Comparison of ENCODE assay signal across 1 cellular context in the genomic region with DNA sequence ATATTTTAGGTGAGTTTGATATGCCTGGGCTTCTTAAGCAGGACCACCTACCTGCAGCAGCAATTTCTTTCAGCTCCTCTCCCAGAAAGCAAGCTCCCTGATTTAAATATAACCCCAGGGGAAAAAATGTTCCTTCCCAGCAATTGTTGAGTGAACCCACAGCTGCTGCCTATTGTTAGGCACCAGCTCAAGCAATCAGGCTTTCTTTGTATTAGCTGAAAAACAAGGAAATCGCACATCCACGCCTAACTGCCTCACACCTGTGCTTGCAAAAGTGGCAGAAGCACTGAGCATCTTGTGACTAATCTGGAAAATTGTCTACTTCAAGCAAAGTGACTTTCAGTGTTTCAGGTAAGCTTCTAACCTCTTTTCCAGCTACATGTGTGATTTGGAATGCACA.
TF ChIP-seq lines count a peak whose summit lies in the region.

No MANE protein-coding gene starts in this region.

TF ChIP-seq in WTC11, 78 proteins besides CTCF, POLR2A, EP300 and RAD21 (continued from another document):
- TF ChIP-seq TEAD4 (CRISPR knock-in tag; IDR thresholded peaks at IDR 0.05) (no peak), ZNF416 (CRISPR knock-in tag; IDR thresholded peaks at IDR 0.05) (no peak), ZNF232 (CRISPR knock-in tag; IDR thresholded peaks at IDR 0.05) (no peak), EMX1 (CRISPR knock-in tag; IDR thresholded peaks at IDR 0.05) (no peak), CREM (CRISPR knock-in tag; IDR thresholded peaks at IDR 0.05) (no peak), ETV6 (CRISPR knock-in tag; IDR thresholded peaks at IDR 0.05) (0 out of 2 replicates have a peak, but pooled peaks have one; percentile 36), RORB (CRISPR knock-in tag; IDR thresholded peaks at IDR 0.05) (no peak), SMAD3 (CRISPR knock-in tag; IDR thresholded peaks at IDR 0.05; ENCODE audit: borderline replicate concordance) (no peak), ZNF671 (CRISPR knock-in tag; IDR thresholded peaks at IDR 0.05) (no peak), ZNF121 (CRISPR knock-in tag; IDR thresholded peaks at IDR 0.05) (no peak), ZNF138 (CRISPR knock-in tag; conservative IDR thresholded peaks at IDR 0.05) (no peak)
- TF ChIP-seq, protein P1, sequence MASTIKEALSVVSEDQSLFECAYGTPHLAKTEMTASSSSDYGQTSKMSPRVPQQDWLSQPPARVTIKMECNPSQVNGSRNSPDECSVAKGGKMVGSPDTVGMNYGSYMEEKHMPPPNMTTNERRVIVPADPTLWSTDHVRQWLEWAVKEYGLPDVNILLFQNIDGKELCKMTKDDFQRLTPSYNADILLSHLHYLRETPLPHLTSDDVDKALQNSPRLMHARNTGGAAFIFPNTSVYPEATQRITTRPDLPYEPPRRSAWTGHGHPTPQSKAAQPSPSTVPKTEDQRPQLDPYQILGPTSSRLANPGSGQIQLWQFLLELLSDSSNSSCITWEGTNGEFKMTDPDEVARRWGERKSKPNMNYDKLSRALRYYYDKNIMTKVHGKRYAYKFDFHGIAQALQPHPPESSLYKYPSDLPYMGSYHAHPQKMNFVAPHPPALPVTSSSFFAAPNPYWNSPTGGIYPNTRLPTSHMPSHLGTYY (CRISPR knock-in tag; IDR thresholded peaks at IDR 0.05): peak; percentile 67; the same call in 1 of the 2 replicates
- TF ChIP-seq, protein P2, sequence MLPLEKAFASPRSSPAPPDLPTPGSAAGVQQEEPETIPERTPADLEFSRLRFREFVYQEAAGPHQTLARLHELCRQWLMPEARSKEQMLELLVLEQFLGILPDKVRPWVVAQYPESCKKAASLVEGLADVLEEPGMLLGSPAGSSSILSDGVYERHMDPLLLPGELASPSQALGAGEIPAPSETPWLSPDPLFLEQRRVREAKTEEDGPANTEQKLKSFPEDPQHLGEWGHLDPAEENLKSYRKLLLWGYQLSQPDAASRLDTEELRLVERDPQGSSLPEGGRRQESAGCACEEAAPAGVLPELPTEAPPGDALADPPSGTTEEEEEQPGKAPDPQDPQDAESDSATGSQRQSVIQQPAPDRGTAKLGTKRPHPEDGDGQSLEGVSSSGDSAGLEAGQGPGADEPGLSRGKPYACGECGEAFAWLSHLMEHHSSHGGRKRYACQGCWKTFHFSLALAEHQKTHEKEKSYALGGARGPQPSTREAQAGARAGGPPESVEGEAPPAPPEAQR (CRISPR knock-in tag; IDR thresholded peaks at IDR 0.05): no peak
- TF ChIP-seq, protein P3, sequence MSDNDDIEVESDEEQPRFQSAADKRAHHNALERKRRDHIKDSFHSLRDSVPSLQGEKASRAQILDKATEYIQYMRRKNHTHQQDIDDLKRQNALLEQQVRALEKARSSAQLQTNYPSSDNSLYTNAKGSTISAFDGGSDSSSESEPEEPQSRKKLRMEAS (CRISPR knock-in tag; IDR thresholded peaks at IDR 0.05): no peak
- TF ChIP-seq, protein P4, sequence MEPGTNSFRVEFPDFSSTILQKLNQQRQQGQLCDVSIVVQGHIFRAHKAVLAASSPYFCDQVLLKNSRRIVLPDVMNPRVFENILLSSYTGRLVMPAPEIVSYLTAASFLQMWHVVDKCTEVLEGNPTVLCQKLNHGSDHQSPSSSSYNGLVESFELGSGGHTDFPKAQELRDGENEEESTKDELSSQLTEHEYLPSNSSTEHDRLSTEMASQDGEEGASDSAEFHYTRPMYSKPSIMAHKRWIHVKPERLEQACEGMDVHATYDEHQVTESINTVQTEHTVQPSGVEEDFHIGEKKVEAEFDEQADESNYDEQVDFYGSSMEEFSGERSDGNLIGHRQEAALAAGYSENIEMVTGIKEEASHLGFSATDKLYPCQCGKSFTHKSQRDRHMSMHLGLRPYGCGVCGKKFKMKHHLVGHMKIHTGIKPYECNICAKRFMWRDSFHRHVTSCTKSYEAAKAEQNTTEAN (CRISPR knock-in tag; IDR thresholded peaks at IDR 0.05): no peak
- TF ChIP-seq, protein P5, sequence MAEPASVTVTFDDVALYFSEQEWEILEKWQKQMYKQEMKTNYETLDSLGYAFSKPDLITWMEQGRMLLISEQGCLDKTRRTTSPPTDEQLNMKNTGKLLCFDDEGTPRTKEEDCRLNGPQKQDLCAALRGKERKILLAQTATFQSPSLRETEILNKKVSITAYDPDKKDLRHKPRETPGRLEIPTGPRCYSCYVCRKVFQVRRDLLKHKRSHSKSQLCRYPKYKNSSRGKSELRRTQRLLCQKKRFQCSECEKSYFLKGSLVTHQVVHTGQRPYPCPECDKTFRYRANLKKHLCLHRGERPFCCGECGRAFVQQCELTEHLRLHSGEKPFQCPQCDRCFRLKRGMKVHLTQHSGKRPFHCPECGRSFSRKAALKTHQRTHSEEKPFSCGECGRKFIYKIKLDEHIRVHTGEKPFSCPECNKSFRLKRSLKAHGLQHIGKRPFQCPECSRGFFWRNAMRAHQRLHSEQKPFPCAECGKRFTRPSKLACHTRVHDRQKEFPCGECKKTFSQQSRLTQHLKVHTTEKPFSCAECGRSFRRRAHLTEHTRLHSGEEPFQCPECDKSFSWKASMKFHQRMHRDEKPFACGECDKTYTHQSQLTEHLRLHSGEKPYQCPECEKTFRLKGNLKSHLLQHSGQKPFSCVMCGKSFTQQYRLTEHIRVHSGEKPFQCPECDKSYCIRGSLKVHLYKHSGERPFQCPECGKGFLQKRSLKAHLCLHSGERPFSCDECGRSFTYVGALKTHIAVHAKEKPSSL (CRISPR knock-in tag; conservative IDR thresholded peaks at IDR 0.05): no peak
- TF ChIP-seq, protein P6, sequence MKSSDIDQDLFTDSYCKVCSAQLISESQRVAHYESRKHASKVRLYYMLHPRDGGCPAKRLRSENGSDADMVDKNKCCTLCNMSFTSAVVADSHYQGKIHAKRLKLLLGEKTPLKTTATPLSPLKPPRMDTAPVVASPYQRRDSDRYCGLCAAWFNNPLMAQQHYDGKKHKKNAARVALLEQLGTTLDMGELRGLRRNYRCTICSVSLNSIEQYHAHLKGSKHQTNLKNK (CRISPR knock-in tag; IDR thresholded peaks at IDR 0.05): peak; percentile 96
- TF ChIP-seq, protein P7, sequence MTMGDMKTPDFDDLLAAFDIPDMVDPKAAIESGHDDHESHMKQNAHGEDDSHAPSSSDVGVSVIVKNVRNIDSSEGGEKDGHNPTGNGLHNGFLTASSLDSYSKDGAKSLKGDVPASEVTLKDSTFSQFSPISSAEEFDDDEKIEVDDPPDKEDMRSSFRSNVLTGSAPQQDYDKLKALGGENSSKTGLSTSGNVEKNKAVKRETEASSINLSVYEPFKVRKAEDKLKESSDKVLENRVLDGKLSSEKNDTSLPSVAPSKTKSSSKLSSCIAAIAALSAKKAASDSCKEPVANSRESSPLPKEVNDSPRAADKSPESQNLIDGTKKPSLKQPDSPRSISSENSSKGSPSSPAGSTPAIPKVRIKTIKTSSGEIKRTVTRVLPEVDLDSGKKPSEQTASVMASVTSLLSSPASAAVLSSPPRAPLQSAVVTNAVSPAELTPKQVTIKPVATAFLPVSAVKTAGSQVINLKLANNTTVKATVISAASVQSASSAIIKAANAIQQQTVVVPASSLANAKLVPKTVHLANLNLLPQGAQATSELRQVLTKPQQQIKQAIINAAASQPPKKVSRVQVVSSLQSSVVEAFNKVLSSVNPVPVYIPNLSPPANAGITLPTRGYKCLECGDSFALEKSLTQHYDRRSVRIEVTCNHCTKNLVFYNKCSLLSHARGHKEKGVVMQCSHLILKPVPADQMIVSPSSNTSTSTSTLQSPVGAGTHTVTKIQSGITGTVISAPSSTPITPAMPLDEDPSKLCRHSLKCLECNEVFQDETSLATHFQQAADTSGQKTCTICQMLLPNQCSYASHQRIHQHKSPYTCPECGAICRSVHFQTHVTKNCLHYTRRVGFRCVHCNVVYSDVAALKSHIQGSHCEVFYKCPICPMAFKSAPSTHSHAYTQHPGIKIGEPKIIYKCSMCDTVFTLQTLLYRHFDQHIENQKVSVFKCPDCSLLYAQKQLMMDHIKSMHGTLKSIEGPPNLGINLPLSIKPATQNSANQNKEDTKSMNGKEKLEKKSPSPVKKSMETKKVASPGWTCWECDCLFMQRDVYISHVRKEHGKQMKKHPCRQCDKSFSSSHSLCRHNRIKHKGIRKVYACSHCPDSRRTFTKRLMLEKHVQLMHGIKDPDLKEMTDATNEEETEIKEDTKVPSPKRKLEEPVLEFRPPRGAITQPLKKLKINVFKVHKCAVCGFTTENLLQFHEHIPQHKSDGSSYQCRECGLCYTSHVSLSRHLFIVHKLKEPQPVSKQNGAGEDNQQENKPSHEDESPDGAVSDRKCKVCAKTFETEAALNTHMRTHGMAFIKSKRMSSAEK (CRISPR knock-in tag; IDR thresholded peaks at IDR 0.05; ENCODE audit: borderline replicate concordance): peak; percentile 68; the same call in 1 of the 2 replicates
TF ChIP-seq in WTC11: peak in this region for 7.
